ENCODE assay signal across 37 cellular contexts in the genomic region with DNA sequence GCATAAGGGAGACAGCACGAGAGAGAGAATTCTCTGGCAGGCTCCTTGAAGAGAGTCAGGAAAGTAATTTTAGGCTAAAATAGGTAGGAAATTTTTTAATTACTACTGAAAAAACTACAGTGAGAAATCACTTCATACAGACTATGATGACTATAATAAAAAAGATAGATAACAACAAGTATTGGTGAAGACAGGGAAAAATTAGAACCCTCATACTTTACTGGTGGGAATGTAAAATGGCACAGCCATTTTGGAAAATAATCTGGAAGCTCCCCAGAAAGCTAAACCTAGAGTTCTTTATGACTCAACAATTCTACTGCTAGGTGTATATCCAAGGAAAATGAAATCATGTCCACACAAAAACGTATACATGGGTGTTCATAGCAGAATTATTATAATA. TPM values are rescaled to one million over a fixed set of nuclear protein-coding genes. Genes with fewer than 3 reads are reported as not detected.
"Had no signal": no experiment of that assay in that cellular context is flagged by ENCODE, and none has a peak within 500 bp of the region (broad histone marks: within the 10 kb centered on the region; RNA-seq: fewer than 3 reads in every experiment).

No MANE protein-coding gene starts in this region.

- H3K4me3 ChIP-seq: MG63 had no signal

- H3K4me2 ChIP-seq: KMS-11 had no signal

- DNase-seq: Karpas-422, Kasumi-1, MG63, MM.1S, MV-4-11, NCI-H1048, NCI-H1092, NCI-H1092 treated with DMSO at 0.1 percent for 48 hours, NCI-H1105, NCI-H1105 treated with DMSO at 0.1 percent for 48 hours, NCI-H1417, NCI-H1417 treated with DMSO at 0.1 percent for 48 hours, NCI-H1436, NCI-H1436 treated with DMSO at 0.1 percent for 48 hours, NCI-H146, NCI-H1694, NCI-H1694 treated with DMSO at 0.1 percent for 48 hours, NCI-H187, NCI-H187 treated with DMSO at 0.1 percent for 48 hours, NCI-H1930, NCI-H2029, NCI-H2029 treated with DMSO at 0.1 percent for 48 hours, NCI-H2081, NCI-H2081 treated with DMSO at 0.1 percent for 48 hours, NCI-H2107, NCI-H2171, NCI-H2171 treated with DMSO at 0.1 percent for 48 hours, NCI-H2227 treated with DMSO at 0.1 percent for 48 hours, NCI-H226, NCI-H345, NCI-H446, NCI-H446 treated with DMSO at 0.1 percent for 48 hours, NCI-H510A, NCI-H510A treated with DMSO at 0.1 percent for 48 hours had no signal

- H3K9ac ChIP-seq: KMS-11 had no signal

- H3K36me3 ChIP-seq: MG63 had no signal

- H3K27ac ChIP-seq: KMS-11 had no signal

- H3K27me3 ChIP-seq: MG63 had no signal

RNA-seq across cellular contexts. Expression of gene HDC, which starts 2.1 kb away (rescaled TPM):
- total RNA-seq: LHCN-M2, MCF 10A had no signal
